1 cellular context compared by ENCODE assay signal in the genomic region with DNA sequence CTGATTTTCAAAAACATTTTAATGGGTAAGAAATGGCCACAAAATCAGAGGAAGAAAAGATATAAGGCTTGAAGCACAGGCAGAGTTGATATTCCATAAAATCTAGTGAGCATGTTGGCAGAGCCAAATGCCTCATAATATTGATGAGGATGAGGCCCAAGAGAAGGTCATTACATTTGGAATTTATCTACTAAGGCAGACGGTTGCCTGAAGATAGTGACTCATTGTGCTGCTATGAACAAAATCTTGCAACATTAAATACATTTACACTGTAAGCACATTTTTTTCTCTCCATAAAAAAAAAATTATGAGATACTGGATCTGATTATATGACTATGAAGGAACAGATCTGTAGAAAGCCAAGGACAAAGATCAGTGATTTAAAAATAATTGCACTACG.
TF ChIP-seq lines count a peak whose summit lies in the region.

No MANE protein-coding gene starts in this region.

TF ChIP-seq in A549, 52 proteins besides CTCF, POLR2A, EP300 and RAD21 (continued from another document):
- TF ChIP-seq, protein P1, sequence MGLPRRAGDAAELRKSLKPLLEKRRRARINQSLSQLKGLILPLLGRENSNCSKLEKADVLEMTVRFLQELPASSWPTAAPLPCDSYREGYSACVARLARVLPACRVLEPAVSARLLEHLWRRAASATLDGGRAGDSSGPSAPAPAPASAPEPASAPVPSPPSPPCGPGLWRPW (IDR thresholded peaks at IDR 0.05), result peak; percentile 22; the same call in 1 of the 2 replicates
- TF ChIP-seq HDAC2 (IDR thresholded peaks at IDR 0.05) (no peak), FOSL2 (IDR thresholded peaks at IDR 0.05) (peak; percentile 67; the same call in 1 of the 2 replicates), FOSL2 (CRISPR knock-in tag; IDR thresholded peaks at IDR 0.05) (peak; percentile 84), CEBPB (IDR thresholded peaks at IDR 0.05) (peak; percentile 72 to 90; a peak in 3 of 4 replicates), CBX8 (IDR thresholded peaks at IDR 0.05) (no peak)
